ENCODE assay signal across 9 cellular contexts in genomic region chr1:154951901-154952657, GRCh38. TPM values are rescaled to one million over a fixed set of nuclear protein-coding genes. Genes with fewer than 3 reads are reported as not detected.
DNase-seq lines count a peak whose midpoint lies in the region; ATAC-seq and TF ChIP-seq lines count a peak whose summit lies in the region.
"Had no signal": no experiment of that assay in that cellular context is flagged by ENCODE, and none has a peak within 500 bp of the region (broad histone marks: within the 10 kb centered on the region; RNA-seq: fewer than 3 reads in every experiment).

No MANE protein-coding gene starts in this region.

- peaks cover 77% of the 10 kb centered on the region for H4K20me1 ChIP-seq in BLaER1

- DNase-seq in T-helper 1 cell (peak; percentile 50 to 71 (median 59)), natural killer cell (no peak), NCI-H446 (lab: John Stamatoyannopoulos, UW) (no peak), NCI-H2081 (lab: John Stamatoyannopoulos, UW) (no peak), SIG-M5 (lab: John Stamatoyannopoulos, UW) (no peak)
- DNase-seq in activated naive CD4-positive, alpha-beta T cell treated with Interleukin-2 at 50 U/mL for 16 hours: peak; percentile 67
- DNase-seq: sigmoid colon had no signal

- H3K9me3 Mint-ChIP-seq in natural killer cell: no peaks in the 10 kb centered on the region

- peaks cover 81% of the 10 kb centered on the region for H3K4me1 ChIP-seq in BLaER1

- peak overlapping the region; percentile 92 for H3K27ac ChIP-seq in BLaER1

- H3K27me3 ChIP-seq in BLaER1: no peaks in the 10 kb centered on the region
- H3K27me3 ChIP-seq: sigmoid colon had no signal

- intact Hi-C loops in natural killer cell (cut with micrococcal nuclease): no loop called here

- peak overlapping the region; percentile 75 for H3K4me3 ChIP-seq in BLaER1
- H3K4me3 ChIP-seq: sigmoid colon had no signal

- no peaks in the 10 kb centered on the region for H3K27me3 Mint-ChIP-seq in natural killer cell (ENCODE audit: low read depth in 2 of 2)

- H3K36me3 ChIP-seq in BLaER1: peaks cover 47% of the 10 kb centered on the region

- peak overlapping the region; percentile 68 for H3K4me3 Mint-ChIP-seq in natural killer cell

- peak overlapping the region; percentile 99 for H3K4me2 ChIP-seq in BLaER1

- H3K27ac Mint-ChIP-seq in natural killer cell: peak overlapping the region; percentile 89 to 94

- H3K4me1 Mint-ChIP-seq in natural killer cell: peaks cover 49 to 62% of the 10 kb centered on the region in 2 donors

- TF ChIP-seq CTCF in natural killer cell (IDR thresholded peaks at IDR 0.05): no peak

- no peaks in the 10 kb centered on the region for H3K9me3 ChIP-seq in BLaER1
- H3K9me3 ChIP-seq: sigmoid colon had no signal

- no peak for ATAC-seq in natural killer cell
- no peak for ATAC-seq in GM19395 (IDR thresholded peaks at IDR 0.05; ENCODE audit: unreplicated experiment)

- no peaks in the 10 kb centered on the region for H3K36me3 Mint-ChIP-seq in natural killer cell

- H3K9ac ChIP-seq in BLaER1: peak overlapping the region; percentile 86

RNA-seq across cellular contexts. Expression of gene PBXIP1, which starts 3.8 kb away (rescaled TPM):
- total RNA-seq in natural killer cell: 100 to 1,000 TPM; 158 to 200 (median 197) TPM

RNA-seq across cellular contexts. Expression of gene PYGO2, which starts 9.5 kb away (rescaled TPM):
- total RNA-seq in natural killer cell: 10 to 100 TPM; 21.6 to 32.1 (median 27.5) TPM

RNA-seq across cellular contexts. Expression of gene PMVK, which starts 15.6 kb away (rescaled TPM):
- total RNA-seq in natural killer cell: 10 to 100 TPM in 2 of 3 donors, 1 to 10 TPM in 1; 9.0 to 12.1 (median 11.0) TPM

RNA-seq across cellular contexts. Expression of gene SHC1, which starts 18.5 kb away (rescaled TPM):
- 100 to 1,000 TPM in 1 of 3 donors, 10 to 100 TPM in 2; 94.6 to 112 (median 96.8) TPM for total RNA-seq in natural killer cell

RNA-seq across cellular contexts. Expression of gene CKS1B, which starts 22.4 kb away (rescaled TPM):
- total RNA-seq in natural killer cell: 10 to 100 TPM in 2 of 3 donors, 1 to 10 TPM in 1; 8.5 to 13.0 (median 12.9) TPM

Comparison
In these comparisons a context has a peak if more than half of its experiments do, and no peak if none do; other contexts are left out.
1. DNase-seq: peak in T-helper 1 cell (5 of 5) and activated naive CD4-positive, alpha-beta T cell treated with Interleukin-2 at 50 U/mL for 16 hours (single experiment); none in natural killer cell (single experiment), NCI-H446 (0 of 2), NCI-H2081 (0 of 2) and SIG-M5 (single experiment).